Comparison of ENCODE assay signal across 25 cellular contexts in genomic region chr13:31794452-31794851, GRCh38. TPM values are rescaled to one million over a fixed set of nuclear protein-coding genes. Genes with fewer than 3 reads are reported as not detected.
"Had no signal": no experiment of that assay in that cellular context is flagged by ENCODE, and none has a peak within 500 bp of the region (broad histone marks: within the 10 kb centered on the region; RNA-seq: fewer than 3 reads in every experiment).

No MANE protein-coding gene starts in this region.

- H3K36me3 ChIP-seq: esophagus squamous epithelium, neutrophil, right lobe of liver, thyroid gland had no signal

- H3K27me3 ChIP-seq: esophagus squamous epithelium, neutrophil, right lobe of liver, thyroid gland had no signal

- DNase-seq: activated CD4-positive, alpha-beta T cell treated with anti-CD3 and anti-CD28 coated beads for 1 hour; activated CD4-positive, alpha-beta T cell treated with anti-CD3 and anti-CD28 coated beads, Interleukin-2, amount 50 U/mL, for 48 hours; activated CD8-positive, alpha-beta memory T cell treated with anti-CD3 and anti-CD28 coated beads, Interleukin-2, amount 10 ng/mL, durations not matched to agents 7 days and 5 days; activated naive CD4-positive, alpha-beta T cell treated with anti-CD3 and anti-CD28 coated beads, Interleukin-2, amount 10 ng/mL, durations not matched to agents 7 days and 5 days; activated T-cell treated with anti-CD3 and anti-CD28 coated beads, Interleukin-2, amount 50 U/mL, for 1 hour; effector CD8-positive, alpha-beta T cell; esophagus squamous epithelium; islet precursor cell; mucosa of descending colon; naive thymus-derived CD8-positive, alpha-beta T cell; posterior cingulate gyrus; right lobe of liver; SK-N-SH; stimulated activated CD4-positive, alpha-beta T cell treated with anti-CD3 and anti-CD28 coated beads, Interleukin-12 subunit alpha, Interleukin-12 subunit beta, amount 100 ng/mL, for 4 hours; stimulated activated CD4-positive, alpha-beta T cell treated with anti-CD3 and anti-CD28 coated beads, Interleukin-2, amount 100 ng/mL, for 24 hours; T-helper 1 cell; T1000; thyroid gland had no signal

- H3K9me2 ChIP-seq: SK-N-SH had no signal

- H3K27me3 Mint-ChIP-seq: central memory CD8-positive, alpha-beta T cell had no signal

- H3K9me3 Mint-ChIP-seq: activated naive CD4-positive, alpha-beta T cell treated with anti-CD3 and anti-CD28 coated beads, Interleukin-2, amount 10 ng/mL, durations not matched to agents 7 days and 5 days; activated T-helper 2 cell treated with anti-CD3 and anti-CD28 coated beads, Interferon-gamma antibody, Interleukin-2, Interleukin-4, amounts not matched to agents 10 μg/mL and 5 μg/mL and 100 μg/mL, durations not matched to agents 14 hours and 24 hours and 36 hours; stimulated activated effector memory CD8-positive, alpha-beta T cell treated with anti-CD3 and anti-CD28 coated beads, Interleukin-12 subunit alpha, Interleukin-12 subunit beta, amount 100 ng/mL, for 72 hours had no signal

- H3K4me3 Mint-ChIP-seq: activated CD8-positive, alpha-beta memory T cell treated with anti-CD3 and anti-CD28 coated beads, Interleukin-2, amount 10 ng/mL, durations not matched to agents 7 days and 5 days; activated naive CD4-positive, alpha-beta T cell treated with anti-CD3 and anti-CD28 coated beads, Interleukin-2, amount 10 ng/mL, durations not matched to agents 7 days and 5 days; central memory CD8-positive, alpha-beta T cell; naive thymus-derived CD8-positive, alpha-beta T cell; stimulated activated effector memory CD8-positive, alpha-beta T cell treated with anti-CD3 and anti-CD28 coated beads, Interleukin-12 subunit alpha, Interleukin-12 subunit beta, amount 100 ng/mL, for 72 hours had no signal

- H3K4me1 Mint-ChIP-seq: activated CD8-positive, alpha-beta memory T cell treated with anti-CD3 and anti-CD28 coated beads, Interleukin-2, amount 10 ng/mL, durations not matched to agents 7 days and 5 days; activated naive CD4-positive, alpha-beta T cell treated with anti-CD3 and anti-CD28 coated beads, Interleukin-2, amount 10 ng/mL, durations not matched to agents 7 days and 5 days; central memory CD8-positive, alpha-beta T cell; naive thymus-derived CD8-positive, alpha-beta T cell; stimulated activated effector memory CD8-positive, alpha-beta T cell treated with anti-CD3 and anti-CD28 coated beads, Interleukin-12 subunit alpha, Interleukin-12 subunit beta, amount 100 ng/mL, for 72 hours had no signal

- H3K9me3 ChIP-seq: esophagus squamous epithelium, mucosa of descending colon, neutrophil, right lobe of liver, SK-N-SH, thyroid gland had no signal

- H3K4me2 ChIP-seq: SK-N-SH had no signal

- H3K36me3 Mint-ChIP-seq: activated CD8-positive, alpha-beta memory T cell treated with anti-CD3 and anti-CD28 coated beads, Interleukin-2, amount 10 ng/mL, durations not matched to agents 7 days and 5 days; activated naive CD4-positive, alpha-beta T cell treated with anti-CD3 and anti-CD28 coated beads, Interleukin-2, amount 10 ng/mL, durations not matched to agents 7 days and 5 days; naive thymus-derived CD8-positive, alpha-beta T cell; stimulated activated effector memory CD8-positive, alpha-beta T cell treated with anti-CD3 and anti-CD28 coated beads, Interleukin-12 subunit alpha, Interleukin-12 subunit beta, amount 100 ng/mL, for 72 hours had no signal

- H3K27ac ChIP-seq: esophagus squamous epithelium, neutrophil, right lobe of liver, thyroid gland had no signal

- H3K27ac Mint-ChIP-seq: activated CD8-positive, alpha-beta memory T cell treated with anti-CD3 and anti-CD28 coated beads, Interleukin-2, amount 10 ng/mL, durations not matched to agents 7 days and 5 days; activated naive CD4-positive, alpha-beta T cell treated with anti-CD3 and anti-CD28 coated beads, Interleukin-2, amount 10 ng/mL, durations not matched to agents 7 days and 5 days; activated T-helper 2 cell treated with anti-CD3 and anti-CD28 coated beads, Interferon-gamma antibody, Interleukin-2, Interleukin-4, amounts not matched to agents 10 μg/mL and 5 μg/mL and 100 μg/mL, durations not matched to agents 14 hours and 24 hours and 36 hours; naive thymus-derived CD8-positive, alpha-beta T cell; stimulated activated effector memory CD8-positive, alpha-beta T cell treated with anti-CD3 and anti-CD28 coated beads, Interleukin-12 subunit alpha, Interleukin-12 subunit beta, amount 100 ng/mL, for 72 hours had no signal

- H3K4me3 ChIP-seq: esophagus squamous epithelium, mucosa of descending colon, right lobe of liver, thyroid gland had no signal

- H3K4me1 ChIP-seq: right lobe of liver, thyroid gland had no signal

RNA-seq across cellular contexts. Expression of gene RXFP2, which starts 55.1 kb away (rescaled TPM):
- total RNA-seq: activated CD8-positive, alpha-beta memory T cell treated with anti-CD3 and anti-CD28 coated beads, Interleukin-2, amount 10 ng/mL, durations not matched to agents 7 days and 5 days; activated T-helper 2 cell treated with anti-CD3 and anti-CD28 coated beads, Interferon-gamma antibody, Interleukin-2, Interleukin-4, amounts not matched to agents 10 μg/mL and 5 μg/mL and 100 μg/mL, durations not matched to agents 14 hours and 24 hours and 36 hours; endothelial cell of umbilical vein; esophagus squamous epithelium; left lobe of liver; mucosa of descending colon; naive thymus-derived CD8-positive, alpha-beta T cell; right lobe of liver had no signal
- polyA plus RNA-seq: adipose tissue; endothelial cell of umbilical vein; naive thymus-derived CD8-positive, alpha-beta T cell; SK-N-SH had no signal
